Comparison of ENCODE assay signal across 8 cellular contexts in genomic region chr10:4892681-4893080, GRCh38.
"Had no signal": no experiment of that assay in that cellular context is flagged by ENCODE, and none has a peak within 500 bp of the region (broad histone marks: within the 10 kb centered on the region; RNA-seq: fewer than 3 reads in every experiment).

No MANE protein-coding gene starts in this region.

- H3K9ac ChIP-seq: GM23248 had no signal

- H3K9me3 ChIP-seq: HAP-1 had no signal

- ATAC-seq: HCT116, HepG2 had no signal

- H3K36me3 ChIP-seq: HAP-1 had no signal

- DNase-seq: GM23248, GOT3, H7, HFFc6 had no signal

- H3K4me1 ChIP-seq: HAP-1 had no signal

- H2AFZ ChIP-seq: GM23248 had no signal

- H3K27ac ChIP-seq: GM23248, HL-60 had no signal

- H3K4me3 ChIP-seq: GM23248, HAP-1 had no signal
